ENCODE assay signal across 2 cellular contexts in the genomic region with DNA sequence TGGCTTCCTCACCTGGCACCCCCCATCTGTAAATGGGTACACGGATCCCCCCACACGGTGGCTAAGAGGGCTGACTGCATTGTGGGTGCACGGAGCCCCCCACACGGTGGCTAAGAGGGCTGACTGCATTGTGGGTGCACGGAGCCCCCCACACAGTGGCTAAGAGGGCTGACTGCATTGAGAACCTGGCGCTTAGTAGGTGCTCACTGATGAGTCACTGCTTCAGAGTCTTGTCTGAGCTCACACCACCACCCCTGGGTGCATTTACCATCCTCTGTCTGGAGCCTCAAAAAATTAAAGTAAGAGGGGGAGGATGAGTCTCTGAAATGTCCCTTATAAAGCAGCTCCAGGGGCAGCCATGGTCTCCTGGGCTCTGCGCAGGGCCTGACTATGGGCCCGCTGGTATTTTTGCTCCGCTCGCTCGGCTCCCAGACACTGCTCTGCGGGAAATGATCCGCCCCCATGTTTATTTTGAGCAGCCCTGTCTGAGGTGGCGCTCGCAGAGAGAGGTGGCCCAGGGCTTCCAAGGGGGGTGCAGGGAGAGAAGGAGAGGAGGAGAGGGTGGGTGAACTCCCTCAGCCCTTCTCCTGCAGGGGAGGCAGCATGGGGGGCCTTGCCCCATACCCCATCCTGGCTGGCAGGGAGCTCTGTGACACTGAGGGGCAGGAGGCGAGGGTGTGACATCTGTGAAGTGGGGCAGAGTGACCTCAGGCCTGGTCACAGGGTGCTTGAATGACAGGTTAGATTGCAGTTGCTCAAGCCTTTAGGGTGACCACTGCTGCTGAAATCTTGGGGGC.
A peak's percentile ranks its signal among the peaks of the same experiment; 100 is the strongest.
TF ChIP-seq lines count a peak whose summit lies in the region.

No MANE protein-coding gene starts in this region.

TF ChIP-seq in Ishikawa, 13 proteins besides CTCF, POLR2A, EP300 and RAD21 (continued from another document):
- TF ChIP-seq YY1 (IDR thresholded peaks at IDR 0.05; ENCODE audit: low read depth) (no peak), EGR1 (IDR thresholded peaks at IDR 0.05) (no peak), TEAD4 (IDR thresholded peaks at IDR 0.05) (no peak), NFIC (IDR thresholded peaks at IDR 0.05) (0 out of 2 replicates have a peak, but pooled peaks have one; percentile 11)
- TF ChIP-seq, protein P1, sequence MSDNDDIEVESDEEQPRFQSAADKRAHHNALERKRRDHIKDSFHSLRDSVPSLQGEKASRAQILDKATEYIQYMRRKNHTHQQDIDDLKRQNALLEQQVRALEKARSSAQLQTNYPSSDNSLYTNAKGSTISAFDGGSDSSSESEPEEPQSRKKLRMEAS (IDR thresholded peaks at IDR 0.05), result no peak
TF ChIP-seq in Ishikawa: peak in this region for 2.

TF ChIP-seq in K562, 482 proteins besides CTCF, POLR2A, EP300 and RAD21 (continued from another document):
- TF ChIP-seq JUND (IDR thresholded peaks at IDR 0.05; ENCODE audit: borderline replicate concordance, low read depth, low read length) (peak; percentile 28; the same call in 1 of the 2 replicates), JUND (tag; IDR thresholded peaks at IDR 0.05; ENCODE audit: borderline replicate concordance, low read depth, low read length) (no peak), ZKSCAN1 (IDR thresholded peaks at IDR 0.05; ENCODE audit: low read depth, low read length) (peak; percentile 95), PRMT5 (CRISPR knock-in tag; IDR thresholded peaks at IDR 0.05) (no peak), GATAD2B (IDR thresholded peaks at IDR 0.05; ENCODE audit: borderline replicate concordance) (no peak), BMI1 (IDR thresholded peaks at IDR 0.05; ENCODE audit: low read length) (no peak), SRSF9 (IDR thresholded peaks at IDR 0.05; ENCODE audit: borderline replicate concordance, low read depth, low read length) (no peak), EGR1 (conservative IDR thresholded peaks at IDR 0.05) (0 out of 2 replicates have a peak, but pooled peaks have one; percentile 17), BCOR (IDR thresholded peaks at IDR 0.05) (no peak), EP400 (IDR thresholded peaks at IDR 0.05) (no peak)
- TF ChIP-seq, protein P2, sequence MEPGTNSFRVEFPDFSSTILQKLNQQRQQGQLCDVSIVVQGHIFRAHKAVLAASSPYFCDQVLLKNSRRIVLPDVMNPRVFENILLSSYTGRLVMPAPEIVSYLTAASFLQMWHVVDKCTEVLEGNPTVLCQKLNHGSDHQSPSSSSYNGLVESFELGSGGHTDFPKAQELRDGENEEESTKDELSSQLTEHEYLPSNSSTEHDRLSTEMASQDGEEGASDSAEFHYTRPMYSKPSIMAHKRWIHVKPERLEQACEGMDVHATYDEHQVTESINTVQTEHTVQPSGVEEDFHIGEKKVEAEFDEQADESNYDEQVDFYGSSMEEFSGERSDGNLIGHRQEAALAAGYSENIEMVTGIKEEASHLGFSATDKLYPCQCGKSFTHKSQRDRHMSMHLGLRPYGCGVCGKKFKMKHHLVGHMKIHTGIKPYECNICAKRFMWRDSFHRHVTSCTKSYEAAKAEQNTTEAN (CRISPR knock-in tag; IDR thresholded peaks at IDR 0.05), result no peak
- TF ChIP-seq, protein P3, sequence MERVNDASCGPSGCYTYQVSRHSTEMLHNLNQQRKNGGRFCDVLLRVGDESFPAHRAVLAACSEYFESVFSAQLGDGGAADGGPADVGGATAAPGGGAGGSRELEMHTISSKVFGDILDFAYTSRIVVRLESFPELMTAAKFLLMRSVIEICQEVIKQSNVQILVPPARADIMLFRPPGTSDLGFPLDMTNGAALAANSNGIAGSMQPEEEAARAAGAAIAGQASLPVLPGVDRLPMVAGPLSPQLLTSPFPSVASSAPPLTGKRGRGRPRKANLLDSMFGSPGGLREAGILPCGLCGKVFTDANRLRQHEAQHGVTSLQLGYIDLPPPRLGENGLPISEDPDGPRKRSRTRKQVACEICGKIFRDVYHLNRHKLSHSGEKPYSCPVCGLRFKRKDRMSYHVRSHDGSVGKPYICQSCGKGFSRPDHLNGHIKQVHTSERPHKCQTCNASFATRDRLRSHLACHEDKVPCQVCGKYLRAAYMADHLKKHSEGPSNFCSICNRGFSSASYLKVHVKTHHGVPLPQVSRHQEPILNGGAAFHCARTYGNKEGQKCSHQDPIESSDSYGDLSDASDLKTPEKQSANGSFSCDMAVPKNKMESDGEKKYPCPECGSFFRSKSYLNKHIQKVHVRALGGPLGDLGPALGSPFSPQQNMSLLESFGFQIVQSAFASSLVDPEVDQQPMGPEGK (CRISPR knock-in tag; IDR thresholded peaks at IDR 0.05; ENCODE audit: borderline replicate concordance), result no peak
- TF ChIP-seq, protein P4, sequence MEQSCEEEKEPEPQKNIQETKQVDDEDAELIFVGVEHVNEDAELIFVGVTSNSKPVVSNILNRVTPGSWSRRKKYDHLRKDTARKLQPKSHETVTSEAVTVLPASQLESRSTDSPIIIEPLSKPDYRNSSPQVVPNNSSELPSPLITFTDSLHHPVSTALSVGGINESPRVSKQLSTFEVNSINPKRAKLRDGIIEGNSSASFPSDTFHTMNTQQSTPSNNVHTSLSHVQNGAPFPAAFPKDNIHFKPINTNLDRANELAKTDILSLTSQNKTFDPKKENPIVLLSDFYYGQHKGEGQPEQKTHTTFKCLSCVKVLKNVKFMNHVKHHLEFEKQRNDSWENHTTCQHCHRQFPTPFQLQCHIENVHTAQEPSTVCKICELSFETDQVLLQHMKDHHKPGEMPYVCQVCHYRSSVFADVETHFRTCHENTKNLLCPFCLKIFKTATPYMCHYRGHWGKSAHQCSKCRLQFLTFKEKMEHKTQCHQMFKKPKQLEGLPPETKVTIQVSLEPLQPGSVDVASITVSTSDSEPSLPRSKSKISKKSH (CRISPR knock-in tag; IDR thresholded peaks at IDR 0.05), result no peak
TF ChIP-seq in K562: peak in this region for 3.
